11 cellular contexts compared by ENCODE assay signal in the genomic region with DNA sequence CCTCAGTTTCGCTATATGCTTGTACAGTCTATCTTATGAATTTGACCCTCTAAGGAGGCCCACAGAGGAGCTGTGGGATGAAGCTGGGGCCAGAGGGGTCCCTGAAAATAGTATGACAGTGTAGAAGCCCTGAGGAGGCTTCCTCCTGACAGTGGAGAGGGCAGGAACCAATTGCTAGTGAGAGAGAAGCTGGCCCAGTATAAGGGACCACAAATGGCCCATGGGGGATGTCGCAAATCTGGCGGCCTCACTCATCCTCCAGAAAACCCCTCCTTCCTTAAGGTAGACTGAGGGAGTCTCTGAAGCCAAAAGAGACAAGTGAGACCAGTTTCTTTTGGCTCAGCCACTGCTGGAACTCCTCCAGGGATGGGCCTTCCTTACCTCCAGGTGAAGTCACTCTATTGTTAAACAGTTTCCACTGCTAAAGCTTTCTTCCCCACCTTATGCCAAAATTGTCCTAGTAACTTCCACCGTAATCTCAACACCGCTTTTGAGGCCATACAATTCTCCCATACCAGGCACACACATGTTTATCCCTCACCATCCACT. TPM values are rescaled to one million over a fixed set of nuclear protein-coding genes. Genes with fewer than 3 reads are reported as not detected.
A peak's percentile ranks its signal among the peaks of the same experiment; 100 is the strongest.
DNase-seq lines count a peak whose midpoint lies in the region; ATAC-seq and TF ChIP-seq lines count a peak whose summit lies in the region.
"Had no signal": no experiment of that assay in that cellular context is flagged by ENCODE, and none has a peak within 500 bp of the region (broad histone marks: within the 10 kb centered on the region; RNA-seq: fewer than 3 reads in every experiment).

No MANE protein-coding gene starts in this region.

- H3K9me2 ChIP-seq in OCI-LY7 (ENCODE audit: insufficient read depth, low read length): no peaks in the 10 kb centered on the region

- WGBS in esophagus muscularis mucosa: 60% methylated on average over 5 of the region's 5 CpGs

- H3K36me3 Mint-ChIP-seq in stimulated activated effector memory CD8-positive, alpha-beta T cell treated with anti-CD3 and anti-CD28 coated beads, Interleukin-12 subunit alpha, Interleukin-12 subunit beta, amount 100 ng/mL, for 72 hours: peaks cover 16% of the 10 kb centered on the region

- H3K4me3 ChIP-seq in OCI-LY7 (ENCODE audit: low read depth, low read length, poor library complexity, severe bottlenecking) (peak overlapping the region; percentile 61), esophagus muscularis mucosa (no peak overlapping the region)

- intact Hi-C loops in OCI-LY7 (cut with micrococcal nuclease; ENCODE audit: unreplicated experiment) (loop anchor here (5.0 kb wide), 1 partner anchor 935 kb away; no protein-coding TSS in a partner anchor), esophagus muscularis mucosa (cut with DNase I) (no loop called here)

- peak overlapping the region; percentile 24; the same call in 1 of the 2 replicates for H2AFZ ChIP-seq in OCI-LY7 (ENCODE audit: low read length)

- peaks cover 99% of the 10 kb centered on the region for H3K4me1 Mint-ChIP-seq in stimulated activated effector memory CD8-positive, alpha-beta T cell treated with anti-CD3 and anti-CD28 coated beads, Interleukin-12 subunit alpha, Interleukin-12 subunit beta, amount 100 ng/mL, for 72 hours

- no peak for TF ChIP-seq CTCF in OCI-LY7 (conservative IDR thresholded peaks at IDR 0.05; ENCODE audit: low read length)
- TF ChIP-seq CTCF in esophagus muscularis mucosa (IDR thresholded peaks at IDR 0.05): no peak

- H3K4me2 ChIP-seq in OCI-LY7 (ENCODE audit: low read length): peak overlapping the region; percentile 81

- CTCF ChIA-PET in OCI-LY7 (lab: Charles Lee; ENCODE audit: unreplicated experiment): interaction anchor here (0.6 kb wide), 1 partner anchor 19 kb away, joined by 4 read pairs; no protein-coding TSS in a partner anchor

- no peak for ATAC-seq in stimulated activated effector memory CD8-positive, alpha-beta T cell treated with anti-CD3 and anti-CD28 coated beads, Interleukin-12 subunit alpha, Interleukin-12 subunit beta, amount 100 ng/mL, for 72 hours
- ATAC-seq in HG02763 (IDR thresholded peaks at IDR 0.05; ENCODE audit: unreplicated experiment) (no peak), HG03175 (IDR thresholded peaks at IDR 0.05; ENCODE audit: unreplicated experiment) (no peak)

- no peak for TF ChIP-seq EP300 in esophagus muscularis mucosa (IDR thresholded peaks at IDR 0.05)

- TF ChIP-seq POLR2A in esophagus muscularis mucosa (IDR thresholded peaks at IDR 0.05; ENCODE audit: low read depth): no peak

- H3K36me3 ChIP-seq in OCI-LY7 (ENCODE audit: insufficient read depth, low read length) (peaks cover 6% of the 10 kb centered on the region; the same call in 1 of the 2 replicates), esophagus muscularis mucosa (peaks cover 0 to 17% (median 7%) of the 10 kb centered on the region in 4 donors)

- H3K4me1 ChIP-seq in OCI-LY7 (ENCODE audit: insufficient read depth, low read length, poor library complexity, severe bottlenecking): peaks cover 93% of the 10 kb centered on the region
- H3K4me1 ChIP-seq in esophagus muscularis mucosa: peaks cover 99 to 100% (median 100%) of the 10 kb centered on the region in 4 donors

- no TSS peak for BruUV-seq in OCI-LY7 (replicated peaks; lab: Mats Ljungman, UMichigan)

- H3K27ac Mint-ChIP-seq in stimulated activated effector memory CD8-positive, alpha-beta T cell treated with anti-CD3 and anti-CD28 coated beads, Interleukin-12 subunit alpha, Interleukin-12 subunit beta, amount 100 ng/mL, for 72 hours: peak overlapping the region; percentile 98

- H3K9me3 Mint-ChIP-seq in stimulated activated effector memory CD8-positive, alpha-beta T cell treated with anti-CD3 and anti-CD28 coated beads, Interleukin-12 subunit alpha, Interleukin-12 subunit beta, amount 100 ng/mL, for 72 hours: no peaks in the 10 kb centered on the region

- H3K4me3 Mint-ChIP-seq in stimulated activated effector memory CD8-positive, alpha-beta T cell treated with anti-CD3 and anti-CD28 coated beads, Interleukin-12 subunit alpha, Interleukin-12 subunit beta, amount 100 ng/mL, for 72 hours: peak overlapping the region; percentile 70

- POLR2A ChIA-PET in OCI-LY7 (lab: Charles Lee): interaction anchor here (1.2 to 3.0 kb wide), 2 partner anchors 16 to 20 kb away, joined by 3 to 14 read pairs; a partner anchor contains a TSS

- H3K27me3 ChIP-seq in esophagus muscularis mucosa: no peaks in the 10 kb centered on the region

- DNase-seq in NK-92 treated with Interleukin-12 subunit alpha and Interleukin-12 subunit beta, amount 100 ng/mL, for 24 hours (lab: John Stamatoyannopoulos, UW): peak; percentile 9
- DNase-seq in NK-92 (lab: John Stamatoyannopoulos, UW; ENCODE audit: unreplicated experiment) (no peak), OCI-LY7 (ENCODE audit: low spot score) (no peak), esophagus muscularis mucosa (ENCODE audit: extremely low spot score) (no peak), D341Med (ENCODE audit: low spot score) (no peak)
- DNase-seq in stimulated activated effector memory CD8-positive, alpha-beta T cell treated with anti-CD3 and anti-CD28 coated beads, Interleukin-12 subunit alpha, Interleukin-12 subunit beta, amount 100 ng/mL, for 72 hours (ENCODE audit: low spot score in 2 of 2): no peak
- DNase-seq: NCI-H1436, occipital lobe had no signal

- H3K79me2 ChIP-seq in OCI-LY7 (ENCODE audit: insufficient read depth, low read depth, low read length): peaks cover 5% of the 10 kb centered on the region; the same call in 1 of the 2 replicates

- H3K27ac ChIP-seq in OCI-LY7 (ENCODE audit: low read depth, low read length, poor library complexity, severe bottlenecking) (peak overlapping the region; percentile 94), esophagus muscularis mucosa (replicated peaks in 1 of 4) (peak overlapping the region; percentile 76 to 88 (median 84))
- H3K27ac ChIP-seq: 22Rv1 had no signal

- no peaks in the 10 kb centered on the region for H4K20me1 ChIP-seq in OCI-LY7 (ENCODE audit: insufficient read depth, low read length)

- H3K9me3 ChIP-seq in OCI-LY7 (ENCODE audit: low read length): no peaks in the 10 kb centered on the region
- H3K9me3 ChIP-seq in esophagus muscularis mucosa: no peaks in the 10 kb centered on the region

RNA-seq across cellular contexts. Expression of a gene that starts 17.8 kb away (rescaled TPM):
- total RNA-seq in OCI-LY7 (2014; rRNA removed; shearing (Covaris generic)): 3.5 and 9.1 TPM in 2 replicates
- total RNA-seq in OCI-LY7 (2022): 4.3 and 4.5 TPM in 2 replicates
- 10 to 100 TPM; 16.5 to 19.4 (median 17.8) TPM for total RNA-seq in esophagus muscularis mucosa

RNA-seq across cellular contexts. Expression of a gene that starts 19.6 kb away (rescaled TPM):
- 15.1 and 15.9 TPM in 2 replicates for total RNA-seq in OCI-LY7 (2014; rRNA removed; shearing (Covaris generic))
- 16.2 and 22.5 TPM in 2 replicates for total RNA-seq in OCI-LY7 (2022)
- 10 to 100 TPM; 29.5 to 40.3 (median 38.0) TPM for total RNA-seq in esophagus muscularis mucosa

RNA-seq across cellular contexts. Expression of a gene that starts 40.4 kb away (rescaled TPM):
- 0.18 TPM in 1 of 2 replicates, not detected in the other for total RNA-seq in OCI-LY7 (2014; rRNA removed; shearing (Covaris generic))
- total RNA-seq in OCI-LY7 (2022): 0.79 and 0.91 TPM in 2 replicates
- 1 to 10 TPM in 1 of 4 donors, under 1 TPM in 1, not detected in 2; 0.57 to 8.3 TPM for total RNA-seq in esophagus muscularis mucosa

RNA-seq across cellular contexts. Expression of a gene that starts 49.6 kb away (rescaled TPM):
- total RNA-seq in OCI-LY7 (2014; rRNA removed; shearing (Covaris generic)): 44.9 and 71.8 TPM in 2 replicates
- 199 and 200 TPM in 2 replicates for total RNA-seq in OCI-LY7 (2022)
- total RNA-seq in esophagus muscularis mucosa: 10 to 100 TPM; 32.8 to 85.8 (median 60.0) TPM

RNA-seq across cellular contexts. Expression of a gene that starts 49.7 kb away (rescaled TPM):
- total RNA-seq in OCI-LY7 (2014; rRNA removed; shearing (Covaris generic)): 3.4 and 4.7 TPM in 2 replicates
- total RNA-seq in OCI-LY7 (2022) (3.1 and 3.3 TPM in 2 replicates), esophagus muscularis mucosa (1 to 10 TPM; 1.5 to 2.5 (median 1.6) TPM)
